Comparison of ENCODE assay signal across 9 cellular contexts in genomic region chr14:33676135-33676566, GRCh38.
A peak's percentile ranks its signal among the peaks of the same experiment; 100 is the strongest.
DNase-seq lines count a peak whose midpoint lies in the region; ATAC-seq and TF ChIP-seq lines count a peak whose summit lies in the region.
"Had no signal": no experiment of that assay in that cellular context is flagged by ENCODE, and none has a peak within 500 bp of the region (broad histone marks: within the 10 kb centered on the region; RNA-seq: fewer than 3 reads in every experiment).

No MANE protein-coding gene starts in this region.

- H3K4me1 Mint-ChIP-seq in activated naive CD4-positive, alpha-beta T cell treated with anti-CD3 and anti-CD28 coated beads, Interleukin-2, amount 10 ng/mL, durations not matched to agents 7 days and 5 days = no peaks in the 10 kb centered on the region
- H3K4me1 Mint-ChIP-seq in activated CD4-positive, alpha-beta memory T cell treated with anti-CD3 and anti-CD28 coated beads, Interleukin-2, amount 10 ng/mL, durations not matched to agents 7 days and 5 days = no peaks in the 10 kb centered on the region

- H3K9me3 Mint-ChIP-seq in activated naive CD4-positive, alpha-beta T cell treated with anti-CD3 and anti-CD28 coated beads, Interleukin-2, amount 10 ng/mL, durations not matched to agents 7 days and 5 days = no peaks in the 10 kb centered on the region
- no peaks in the 10 kb centered on the region for H3K9me3 Mint-ChIP-seq in activated CD4-positive, alpha-beta memory T cell treated with anti-CD3 and anti-CD28 coated beads, Interleukin-2, amount 10 ng/mL, durations not matched to agents 7 days and 5 days
- H3K9me3 Mint-ChIP-seq: stimulated activated naive CD8-positive, alpha-beta T cell treated with anti-CD3 and anti-CD28 coated beads, Interleukin-15, Interleukin-2, amounts not matched to agents 100 ng/mL and 50 ng/mL, for 24 hours had no signal

- POLR2A ChIA-PET in activated CD4-positive, alpha-beta memory T cell treated with anti-CD3 and anti-CD28 coated beads, Interleukin-2, amount 10 ng/mL, durations not matched to agents 7 days and 5 days (lab: Charles Lee) = no interaction called here

- no peaks in the 10 kb centered on the region for H3K36me3 ChIP-seq in colonic mucosa

- H3K4me1 ChIP-seq in colonic mucosa = no peaks in the 10 kb centered on the region

- no peak overlapping the region for H3K4me3 Mint-ChIP-seq in activated naive CD4-positive, alpha-beta T cell treated with anti-CD3 and anti-CD28 coated beads, Interleukin-2, amount 10 ng/mL, durations not matched to agents 7 days and 5 days
- no peak overlapping the region for H3K4me3 Mint-ChIP-seq in activated CD4-positive, alpha-beta memory T cell treated with anti-CD3 and anti-CD28 coated beads, Interleukin-2, amount 10 ng/mL, durations not matched to agents 7 days and 5 days
- H3K4me3 Mint-ChIP-seq: stimulated activated naive CD8-positive, alpha-beta T cell treated with anti-CD3 and anti-CD28 coated beads, Interleukin-15, Interleukin-2, amounts not matched to agents 100 ng/mL and 50 ng/mL, for 24 hours had no signal

- H3K27me3 ChIP-seq in colonic mucosa = no peaks in the 10 kb centered on the region

- no peak for DNase-seq in AG09319 (ENCODE audit: extremely low read depth, low read depth)
- DNase-seq in NCI-H526 treated with DMSO at 0.1 percent for 48 hours (lab: John Stamatoyannopoulos, UW) = peak; percentile 79
- DNase-seq in colonic mucosa = peak; percentile 21
- DNase-seq in medulla oblongata (ENCODE audit: extremely low spot score) = peak; percentile 84
- no peak for DNase-seq in activated naive CD4-positive, alpha-beta T cell treated with anti-CD3 and anti-CD28 coated beads, Interleukin-2, amount 10 ng/mL, durations not matched to agents 7 days and 5 days
- DNase-seq in activated CD4-positive, alpha-beta memory T cell treated with anti-CD3 and anti-CD28 coated beads, Interleukin-2, amount 10 ng/mL, durations not matched to agents 7 days and 5 days = no peak

- peak; percentile 55 for ATAC-seq in GM21786 (IDR thresholded peaks at IDR 0.05; ENCODE audit: unreplicated experiment)
- no peak for ATAC-seq in HG03378 (IDR thresholded peaks at IDR 0.05; ENCODE audit: unreplicated experiment)

- peak; percentile 51 for TF ChIP-seq CTCF in AG09319 (IDR thresholded peaks at IDR 0.05; ENCODE audit: low read depth, low read length)
- no peak for TF ChIP-seq CTCF in colonic mucosa (IDR thresholded peaks at IDR 0.05)

- intact Hi-C loops in colonic mucosa (cut with DNase I) = no loop called here

- no peak overlapping the region for H3K27ac Mint-ChIP-seq in activated naive CD4-positive, alpha-beta T cell treated with anti-CD3 and anti-CD28 coated beads, Interleukin-2, amount 10 ng/mL, durations not matched to agents 7 days and 5 days
- no peak overlapping the region for H3K27ac Mint-ChIP-seq in activated CD4-positive, alpha-beta memory T cell treated with anti-CD3 and anti-CD28 coated beads, Interleukin-2, amount 10 ng/mL, durations not matched to agents 7 days and 5 days
- H3K27ac Mint-ChIP-seq: stimulated activated naive CD8-positive, alpha-beta T cell treated with anti-CD3 and anti-CD28 coated beads, Interleukin-15, Interleukin-2, amounts not matched to agents 100 ng/mL and 50 ng/mL, for 24 hours had no signal

- no peak overlapping the region for H3K4me3 ChIP-seq in colonic mucosa

- H3K9me3 ChIP-seq in colonic mucosa = no peaks in the 10 kb centered on the region

- no peak overlapping the region for H3K27ac ChIP-seq in colonic mucosa

- H3K27me3 Mint-ChIP-seq in activated naive CD4-positive, alpha-beta T cell treated with anti-CD3 and anti-CD28 coated beads, Interleukin-2, amount 10 ng/mL, durations not matched to agents 7 days and 5 days = no peaks in the 10 kb centered on the region
- H3K27me3 Mint-ChIP-seq in activated CD4-positive, alpha-beta memory T cell treated with anti-CD3 and anti-CD28 coated beads, Interleukin-2, amount 10 ng/mL, durations not matched to agents 7 days and 5 days = no peaks in the 10 kb centered on the region

- no peak overlapping the region for H3K9ac ChIP-seq in colonic mucosa (ENCODE audit: low read depth in 2 of 2, low read length in 2 of 2)

- CTCF ChIA-PET in activated naive CD4-positive, alpha-beta T cell treated with anti-CD3 and anti-CD28 coated beads, Interleukin-2, amount 10 ng/mL, durations not matched to agents 7 days and 5 days (lab: Charles Lee) = no interaction called here
- CTCF ChIA-PET in activated CD4-positive, alpha-beta memory T cell treated with anti-CD3 and anti-CD28 coated beads, Interleukin-2, amount 10 ng/mL, durations not matched to agents 7 days and 5 days (lab: Charles Lee) = no interaction called here

- H3K36me3 Mint-ChIP-seq in activated naive CD4-positive, alpha-beta T cell treated with anti-CD3 and anti-CD28 coated beads, Interleukin-2, amount 10 ng/mL, durations not matched to agents 7 days and 5 days = no peaks in the 10 kb centered on the region
- H3K36me3 Mint-ChIP-seq in activated CD4-positive, alpha-beta memory T cell treated with anti-CD3 and anti-CD28 coated beads, Interleukin-2, amount 10 ng/mL, durations not matched to agents 7 days and 5 days (ENCODE audit: low read depth) = no peaks in the 10 kb centered on the region

Comparison
In these comparisons a context has a peak if more than half of its experiments do, and no peak if none do; other contexts are left out.
1. DNase-seq: peak in NCI-H526 treated with DMSO at 0.1 percent for 48 hours (single experiment), colonic mucosa (single experiment) and medulla oblongata (single experiment); none in AG09319 (single experiment), activated naive CD4-positive, alpha-beta T cell treated with anti-CD3 and anti-CD28 coated beads, Interleukin-2, amount 10 ng/mL, durations not matched to agents 7 days and 5 days (single experiment) and activated CD4-positive, alpha-beta memory T cell treated with anti-CD3 and anti-CD28 coated beads, Interleukin-2, amount 10 ng/mL, durations not matched to agents 7 days and 5 days (single experiment).